ENCODE assay signal across 9 cellular contexts in the genomic region with DNA sequence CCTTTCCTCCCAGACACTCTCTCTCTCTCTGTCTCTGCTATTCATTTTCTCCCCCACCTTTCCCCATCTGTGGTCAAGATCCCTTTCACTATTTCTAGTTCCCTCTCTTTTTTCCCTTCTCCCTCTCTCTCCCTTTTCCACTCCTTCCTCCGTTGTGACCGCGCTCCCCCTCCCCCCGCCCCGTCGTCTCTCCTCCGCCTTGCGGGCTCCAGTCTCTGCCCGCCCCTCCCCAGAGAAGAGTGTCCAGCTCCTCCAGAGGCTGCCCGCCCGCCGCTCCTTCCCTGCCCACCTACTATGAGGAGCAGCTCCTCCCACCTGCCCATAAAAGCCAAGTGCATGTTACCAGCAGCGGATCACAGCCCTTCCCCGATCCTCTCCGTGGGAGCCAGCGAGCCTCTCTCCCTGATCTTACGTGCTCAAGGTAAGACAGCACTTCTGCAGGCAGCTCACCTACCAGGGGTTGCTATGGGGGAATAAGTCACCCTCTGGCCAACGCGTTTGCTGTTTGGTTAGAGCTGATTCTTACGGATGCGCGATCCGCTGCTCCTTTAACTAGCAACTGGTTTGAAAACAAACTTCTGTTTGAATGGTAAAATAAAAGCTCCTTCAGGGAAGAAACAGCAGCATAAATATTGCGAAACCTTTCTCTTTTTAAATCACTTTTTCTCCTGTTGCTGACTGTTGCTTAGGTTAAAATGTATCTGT. TPM values are rescaled to one million over a fixed set of nuclear protein-coding genes. Genes with fewer than 3 reads are reported as not detected.
A peak's percentile ranks its signal among the peaks of the same experiment; 100 is the strongest.
DNase-seq lines count a peak whose midpoint lies in the region; ATAC-seq and TF ChIP-seq lines count a peak whose summit lies in the region.
"Had no signal": no experiment of that assay in that cellular context is flagged by ENCODE, and none has a peak within 500 bp of the region (broad histone marks: within the 10 kb centered on the region; RNA-seq: fewer than 3 reads in every experiment).

A gene (plus strand): TSS at position 351 of the 705 bp plus-strand sequence. CDS start 152,089 bp downstream, outside the sequence.

- H3K4me3 ChIP-seq in Panc1 (ENCODE audit: low read depth in 2 of 2, low read length in 2 of 2) (peak within 1 kb of the TSS; percentile 14 to 51; a peak in 3 of 4 replicates), esophagus squamous epithelium (peak within 1 kb of the TSS; percentile 33 to 71 (median 53))

- peak; percentile 11 for DNase-seq in DMS53 treated with DMSO at 0.1 percent for 48 hours (lab: John Stamatoyannopoulos, UW; ENCODE audit: unreplicated experiment)
- no peak for DNase-seq in Panc1 (ENCODE audit: low read depth, low spot score)
- DNase-seq in esophagus squamous epithelium (lab: John Stamatoyannopoulos, UW) = no peak
- peak; percentile 68 for DNase-seq in myocyte (ENCODE audit: low read depth)
- no peak for DNase-seq in NCI-H187 treated with DMSO at 0.1 percent for 48 hours (lab: John Stamatoyannopoulos, UW)
- DNase-seq in NCI-H2171 (lab: John Stamatoyannopoulos, UW) = no peak
- DNase-seq in effector CD4-positive, alpha-beta T cell = no peak

- peaks cover 66% of the 10 kb centered on the region for H3K27me3 ChIP-seq in Panc1 (ENCODE audit: control insufficient read depth, insufficient read depth, low read length)
- peaks cover 0 to 25% (median 0%) of the 10 kb centered on the region in 4 donors for H3K27me3 ChIP-seq in esophagus squamous epithelium

- BruUV-seq in Panc1 (replicated peaks; lab: Mats Ljungman, UMichigan) = no TSS peak

- POLR2A ChIA-PET in Panc1 (lab: Charles Lee) = no interaction called here

- H3K9me3 ChIP-seq in Panc1 (ENCODE audit: control insufficient read depth, insufficient read depth, low read depth, low read length) (no peaks in the 10 kb centered on the region), esophagus squamous epithelium (no peaks in the 10 kb centered on the region)

- peak in 1 of 4 donors; percentile 41 for TF ChIP-seq POLR2A in esophagus squamous epithelium (IDR thresholded peaks at IDR 0.05)

- CTCF ChIA-PET in Panc1 (lab: Charles Lee) = no interaction called here

- TF ChIP-seq CTCF in Panc1 (IDR thresholded peaks at IDR 0.05) = no peak
- no peak for TF ChIP-seq CTCF in esophagus squamous epithelium (IDR thresholded peaks at IDR 0.05)

- in situ Hi-C loops in Panc1 (cut with HindIII; ENCODE audit: low pct_unique_long_range_greater_than_20kb, low sequenced_read_pairs) = no loop called here

- ATAC-seq in Panc1 (peak; percentile 62; the same call in 1 of the 2 replicates), GM19452 (IDR thresholded peaks at IDR 0.05; ENCODE audit: unreplicated experiment) (no peak)

- intact Hi-C loops in Panc1 (cut with micrococcal nuclease; ENCODE audit: unreplicated experiment) = no loop called here
- intact Hi-C loops in esophagus squamous epithelium (cut with DNase I) = no loop called here

- peaks cover 14% of the 10 kb centered on the region; the same call in 1 of the 2 replicates for H3K4me1 ChIP-seq in Panc1 (ENCODE audit: control insufficient read depth, insufficient read depth, low read length)
- H3K4me1 ChIP-seq in esophagus squamous epithelium = peaks cover 11 to 42% (median 12%) of the 10 kb centered on the region in 3 donors

- 3 to 4% methylated on average over 18 to 22 of the region's 24 CpGs for WGBS in esophagus squamous epithelium, 2 donors

- H3K36me3 ChIP-seq in Panc1 (ENCODE audit: control insufficient read depth, insufficient read depth, low read length) (no peaks in the 10 kb centered on the region), esophagus squamous epithelium (no peaks in the 10 kb centered on the region)

- no peak within 1 kb of the TSS for H3K27ac ChIP-seq in Panc1 (ENCODE audit: low read length)
- peak within 1 kb of the TSS; percentile 72 to 91 (median 86) for H3K27ac ChIP-seq in esophagus squamous epithelium
- H3K27ac ChIP-seq: KMS-11 had no signal

RNA-seq across cellular contexts. Expression of the gene that starts here (rescaled TPM):
- total RNA-seq in Panc1 (2021; ENCODE audit: unreplicated experiment) (0.13 TPM), esophagus squamous epithelium (10 to 100 TPM in 1 of 4 donors, 1 to 10 TPM in 3; 2.3 to 15.6 (median 5.0) TPM), myocyte (31.3 and 34.9 TPM in 2 replicates)
- polyA plus RNA-seq in Panc1 (2012; ENCODE audit: insufficient read length) = not detected
- polyA plus RNA-seq in myocyte (2012) = 190 TPM

Comparison
In these comparisons a context has a peak if more than half of its experiments do, and no peak if none do; other contexts are left out.
1. Peak in ATAC-seq and H3K4me3 ChIP-seq in Panc1; RNA of the gene not detected or under 1 TPM.
2. DNase-seq: peak in DMS53 treated with DMSO at 0.1 percent for 48 hours (single experiment) and myocyte (single experiment); none in Panc1 (single experiment), esophagus squamous epithelium (single experiment), NCI-H187 treated with DMSO at 0.1 percent for 48 hours (single experiment), NCI-H2171 (single experiment) and effector CD4-positive, alpha-beta T cell (single experiment).